ENCODE assay signal across 23 cellular contexts in genomic region chr12:92098594-92099370, GRCh38.
"Had no signal": no experiment of that assay in that cellular context is flagged by ENCODE, and none has a peak within 500 bp of the region (broad histone marks: within the 10 kb centered on the region; RNA-seq: fewer than 3 reads in every experiment).

No MANE protein-coding gene starts in this region.

- ATAC-seq: activated CD8-positive, alpha-beta T cell treated with anti-CD3 and anti-CD28 coated beads for 36 hours; activated T-cell treated with anti-CD3 and anti-CD28 coated beads, Interleukin-2, amount 50 U/mL, for 72 hours; naive thymus-derived CD8-positive, alpha-beta T cell; right cardiac atrium; T-helper 17 cell; WTC11 had no signal

- H3K4me3 ChIP-seq: breast epithelium, smooth muscle cell, transverse colon, vagina had no signal

- H3K27ac ChIP-seq: breast epithelium, neutrophil, transverse colon, vagina had no signal

- H3K4me2 ChIP-seq: smooth muscle cell had no signal

- H3K27me3 ChIP-seq: breast epithelium, neutrophil, transverse colon, vagina had no signal

- H3K9me3 ChIP-seq: breast epithelium, neutrophil, transverse colon, vagina had no signal

- H3K4me1 ChIP-seq: breast epithelium, vagina had no signal

- DNase-seq: activated CD4-positive, alpha-beta T cell treated with anti-CD3 and anti-CD28 coated beads for 4 hours; activated CD8-positive, alpha-beta memory T cell treated with anti-CD3 and anti-CD28 coated beads, Interleukin-2, amount 50 U/mL, for 4 hours; activated CD8-positive, alpha-beta T cell treated with anti-CD3 and anti-CD28 coated beads for 36 hours; activated gamma-delta T cell; activated naive CD8-positive, alpha-beta T cell treated with anti-CD3 and anti-CD28 coated beads, Interleukin-2, amount 10 ng/mL, durations not matched to agents 7 days and 5 days; activated T-cell treated with anti-CD3 and anti-CD28 coated beads, Interleukin-2, amount 50 U/mL, for 72 hours; aorta; cerebellar nuclear complex; effector memory CD4-positive, alpha-beta T cell; foreskin fibroblast; glutamatergic neuron; naive thymus-derived CD8-positive, alpha-beta T cell; right cardiac atrium; stimulated activated CD4-positive, alpha-beta T cell treated with anti-CD3 and anti-CD28 coated beads, Interleukin-4, amount 100 ng/mL, for 4 hours; stimulated activated CD8-positive, alpha-beta memory T cell treated with anti-CD3 and anti-CD28 coated beads, Interleukin-4, amount 100 ng/mL, for 48 hours; stimulated activated naive CD4-positive, alpha-beta T cell treated with Interleukin-2 at 50 U/mL for 16 hours; T-helper 17 cell; transverse colon had no signal

- H3K36me3 ChIP-seq: breast epithelium, neutrophil, transverse colon, vagina had no signal
